In genomic region chr2:120869036-120869435, GRCh38 we compare ENCODE assay signal across 1 cellular context.
TF ChIP-seq lines count a peak whose summit lies in the region.

No MANE protein-coding gene starts in this region.

TF ChIP-seq in GM23338, 12 proteins besides CTCF, POLR2A, EP300 and RAD21 (continued from another document):
- TF ChIP-seq REST (IDR thresholded peaks at IDR 0.05; ENCODE audit: unreplicated experiment) (no peak), STAT1 (IDR thresholded peaks at IDR 0.05; ENCODE audit: unreplicated experiment) (no peak), ZNF114 (CRISPR knock-in tag; IDR thresholded peaks at IDR 0.05) (no peak), POLR2AphosphoS5 (IDR thresholded peaks at IDR 0.05; ENCODE audit: low read depth) (no peak), EZH2phosphoT487 (IDR thresholded peaks at IDR 0.05; ENCODE audit: unreplicated experiment) (no peak), EZH2 (IDR thresholded peaks at IDR 0.05; ENCODE audit: low read depth, unreplicated experiment) (no peak), ZNF331 (CRISPR knock-in tag; IDR thresholded peaks at IDR 0.05; ENCODE audit: low read depth) (no peak), NANOG (IDR thresholded peaks at IDR 0.05; ENCODE audit: borderline replicate concordance) (no peak)
TF ChIP-seq in GM23338: peak in this region for 0.
